In genomic region chr12:69355363-69356035, GRCh38 we compare ENCODE assay signal across 28 cellular contexts. TPM values are rescaled to one million over a fixed set of nuclear protein-coding genes. Genes with fewer than 3 reads are reported as not detected.
"Had no signal": no experiment of that assay in that cellular context is flagged by ENCODE, and none has a peak within 500 bp of the region (broad histone marks: within the 10 kb centered on the region; RNA-seq: fewer than 3 reads in every experiment).

No MANE protein-coding gene starts in this region.

- H3K27me3 ChIP-seq: neural progenitor cell, ovary, right atrium auricular region, sigmoid colon, spleen, tibial artery, upper lobe of right lung had no signal

- H3K27me3 Mint-ChIP-seq: progenitor cell of endocrine pancreas; stimulated activated naive CD8-positive, alpha-beta T cell treated with anti-CD3 and anti-CD28 coated beads, Interleukin-15, Interleukin-2, amounts not matched to agents 100 ng/mL and 50 ng/mL, for 24 hours had no signal

- H3K36me3 ChIP-seq: left ventricle myocardium inferior, neural progenitor cell, ovary, right atrium auricular region, sigmoid colon, suprapubic skin, thoracic aorta, tibial artery, upper lobe of right lung had no signal

- H3K27ac Mint-ChIP-seq: immature natural killer cell; mesothelial cell of epicardium; natural killer cell; nephron progenitor cell; neural progenitor cell; progenitor cell of endocrine pancreas; stimulated activated effector memory CD8-positive, alpha-beta T cell treated with anti-CD3 and anti-CD28 coated beads, Interleukin-12 subunit alpha, Interleukin-12 subunit beta, amount 100 ng/mL, for 72 hours; stimulated activated naive CD8-positive, alpha-beta T cell treated with anti-CD3 and anti-CD28 coated beads, Interleukin-15, Interleukin-2, amounts not matched to agents 100 ng/mL and 50 ng/mL, for 24 hours had no signal

- H3K4me3 Mint-ChIP-seq: immature natural killer cell; mesothelial cell of epicardium; naive B cell; natural killer cell; nephron progenitor cell; neural progenitor cell; stimulated activated effector memory CD8-positive, alpha-beta T cell treated with anti-CD3 and anti-CD28 coated beads, Interleukin-12 subunit alpha, Interleukin-12 subunit beta, amount 100 ng/mL, for 72 hours; stimulated activated naive CD8-positive, alpha-beta T cell treated with anti-CD3 and anti-CD28 coated beads, Interleukin-15, Interleukin-2, amounts not matched to agents 100 ng/mL and 50 ng/mL, for 24 hours had no signal

- H3K27ac ChIP-seq: left ventricle myocardium inferior, neural progenitor cell, ovary, right atrium auricular region, sigmoid colon, spleen, suprapubic skin, thoracic aorta, tibial artery, upper lobe of right lung had no signal

- H3K4me3 ChIP-seq: left ventricle myocardium inferior, lung, neural progenitor cell, ovary, right atrium auricular region, sigmoid colon, spleen, suprapubic skin, thoracic aorta, tibial artery, upper lobe of right lung had no signal

- ATAC-seq: left colon; natural killer cell; stimulated activated effector memory CD8-positive, alpha-beta T cell treated with anti-CD3 and anti-CD28 coated beads, Interleukin-12 subunit alpha, Interleukin-12 subunit beta, amount 100 ng/mL, for 72 hours; upper lobe of right lung had no signal

- H3K36me3 Mint-ChIP-seq: immature natural killer cell, mesothelial cell of epicardium, naive B cell, natural killer cell, neural progenitor cell had no signal

- DNase-seq: hippocampal formation; immature natural killer cell; kidney; left colon; left ventricle myocardium inferior; naive B cell; natural killer cell; nephron progenitor cell; ovary; sigmoid colon; small intestine; spleen; stimulated activated CD4-positive, alpha-beta T cell treated with anti-CD3 and anti-CD28 coated beads, Interleukin-4, amount 100 ng/mL, for 24 hours; stimulated activated naive CD4-positive, alpha-beta T cell; tibial artery; trophoblast cell; upper lobe of right lung had no signal

- H3K9me3 Mint-ChIP-seq: immature natural killer cell; mesothelial cell of epicardium; naive B cell; natural killer cell; nephron progenitor cell; neural progenitor cell; stimulated activated effector memory CD8-positive, alpha-beta T cell treated with anti-CD3 and anti-CD28 coated beads, Interleukin-12 subunit alpha, Interleukin-12 subunit beta, amount 100 ng/mL, for 72 hours; stimulated activated naive CD8-positive, alpha-beta T cell treated with anti-CD3 and anti-CD28 coated beads, Interleukin-15, Interleukin-2, amounts not matched to agents 100 ng/mL and 50 ng/mL, for 24 hours had no signal

- H3K9me3 ChIP-seq: left ventricle myocardium inferior, ovary, right atrium auricular region, sigmoid colon, spleen, suprapubic skin, thoracic aorta, tibial artery, upper lobe of right lung had no signal

RNA-seq across cellular contexts. Expression of gene LYZ, which starts 7.3 kb away (rescaled TPM):
- total RNA-seq: pulmonary artery endothelial cell, renal cortical epithelial cell had no signal
